8 cellular contexts compared by ENCODE assay signal in genomic region chr1:7975212-7975865, GRCh38. TPM values are rescaled to one million over a fixed set of nuclear protein-coding genes. Genes with fewer than 3 reads are reported as not detected.
DNase-seq lines count a peak whose midpoint lies in the region; ATAC-seq, FAIRE-seq and TF ChIP-seq lines count a peak whose summit lies in the region.

No MANE protein-coding gene starts in this region.

- POLR2A ChIA-PET in CD8-positive, alpha-beta T cell (lab: Charles Lee): interaction anchor here (0.8 kb wide), 1 partner anchor 9 kb away, joined by 3 read pairs; no protein-coding TSS in a partner anchor

- CTCF ChIA-PET in CD8-positive, alpha-beta T cell (lab: Charles Lee): interaction anchor here (0.6 to 1.9 kb wide), 9 partner anchors 9 to 396 kb away, joined by 3 to 6 read pairs (median 4); no protein-coding TSS in a partner anchor

- H3K4me1 Mint-ChIP-seq in CD8-positive, alpha-beta T cell (ENCODE audit: low read depth): peaks cover 6% of the 10 kb centered on the region
- H3K4me1 Mint-ChIP-seq in activated T-cell treated with anti-CD3 and anti-CD28 coated beads, Interleukin-2, amount 50 U/mL, for 4 hours (ENCODE audit: low read depth): peaks cover 2% of the 10 kb centered on the region

- H3K4me3 Mint-ChIP-seq in CD8-positive, alpha-beta T cell: no peak overlapping the region
- no peak overlapping the region for H3K4me3 Mint-ChIP-seq in activated T-cell treated with anti-CD3 and anti-CD28 coated beads, Interleukin-2, amount 50 U/mL, for 4 hours

- peaks cover 66% of the 10 kb centered on the region for H3K36me3 Mint-ChIP-seq in CD8-positive, alpha-beta T cell
- H3K36me3 Mint-ChIP-seq in activated T-cell treated with anti-CD3 and anti-CD28 coated beads, Interleukin-2, amount 50 U/mL, for 4 hours (ENCODE audit: insufficient read depth): peaks cover 22% of the 10 kb centered on the region

- FAIRE-seq in frontal cortex (lab: Jason Lieb, UNC): no peak

- H3K4me1 ChIP-seq in CD8-positive, alpha-beta T cell (ENCODE audit: insufficient read depth, low read length): no peaks in the 10 kb centered on the region
- no peaks in the 10 kb centered on the region for H3K4me1 ChIP-seq in HAP-1

- H3K27ac ChIP-seq in CD8-positive, alpha-beta T cell (ENCODE audit: low read depth, low read length): no peak overlapping the region

- peak in 2 of 7 experiments; percentile 28 to 29 for DNase-seq in CD8-positive, alpha-beta T cell
- DNase-seq in HAP-1 (ENCODE audit: low spot score in 2 of 2) (peak; percentile 75 to 85), NCI-H748 treated with DMSO at 0.1 percent for 48 hours (lab: John Stamatoyannopoulos, UW) (peak; percentile 32), frontal cortex (ENCODE audit: low spot score in 2 of 2) (peak; percentile 34 to 69), omental fat pad (ENCODE audit: low spot score) (peak; percentile 47)
- DNase-seq in activated T-cell treated with anti-CD3 and anti-CD28 coated beads, Interleukin-2, amount 50 U/mL, for 4 hours: no peak

- peak; percentile 51 for ATAC-seq in CD8-positive, alpha-beta T cell
- ATAC-seq in activated T-cell treated with anti-CD3 and anti-CD28 coated beads, Interleukin-2, amount 50 U/mL, for 4 hours: peak; percentile 74 to 89
- ATAC-seq in omental fat pad (ENCODE audit: low FRiP score) (peak; percentile 82), GM21529 (IDR thresholded peaks at IDR 0.05; ENCODE audit: unreplicated experiment) (no peak), HG02588 (IDR thresholded peaks at IDR 0.05; ENCODE audit: unreplicated experiment) (no peak)

- H3K27me3 Mint-ChIP-seq in CD8-positive, alpha-beta T cell (ENCODE audit: low read depth): no peaks in the 10 kb centered on the region
- no peaks in the 10 kb centered on the region for H3K27me3 Mint-ChIP-seq in activated T-cell treated with anti-CD3 and anti-CD28 coated beads, Interleukin-2, amount 50 U/mL, for 4 hours (ENCODE audit: low read depth)

- intact Hi-C loops in CD8-positive, alpha-beta T cell (cut with DNase I, micrococcal nuclease): no loop called here

- no peaks in the 10 kb centered on the region for H3K9me3 ChIP-seq in CD8-positive, alpha-beta T cell (ENCODE audit: low read length)
- H3K9me3 ChIP-seq in HAP-1: no peaks in the 10 kb centered on the region

- in situ Hi-C loops in HAP-1 (cut with MboI; ENCODE audit: low sequenced_read_pairs): no loop called here

- no peaks in the 10 kb centered on the region for H3K9me3 Mint-ChIP-seq in CD8-positive, alpha-beta T cell
- H3K9me3 Mint-ChIP-seq in activated T-cell treated with anti-CD3 and anti-CD28 coated beads, Interleukin-2, amount 50 U/mL, for 4 hours: no peaks in the 10 kb centered on the region

- H3K36me3 ChIP-seq in CD8-positive, alpha-beta T cell (ENCODE audit: insufficient read depth, low read length): peaks cover 25% of the 10 kb centered on the region
- H3K36me3 ChIP-seq in HAP-1 (replicated peaks): peaks cover 70% of the 10 kb centered on the region

- no peaks in the 10 kb centered on the region for H3K27me3 ChIP-seq in CD8-positive, alpha-beta T cell (ENCODE audit: insufficient read depth, low read length)
- no peaks in the 10 kb centered on the region for H3K27me3 ChIP-seq in HAP-1 (ENCODE audit: low read depth)

- H3K27ac Mint-ChIP-seq in CD8-positive, alpha-beta T cell: peak overlapping the region; percentile 64

- H3K4me3 ChIP-seq in CD8-positive, alpha-beta T cell (ENCODE audit: low read depth, low read length): no peak overlapping the region
- H3K4me3 ChIP-seq in HAP-1: no peak overlapping the region

- peak; percentile 46 for TF ChIP-seq CTCF in CD8-positive, alpha-beta T cell (IDR thresholded peaks at IDR 0.05)
- peak in 2 of 3 donors; percentile 11 to 70 for TF ChIP-seq CTCF in omental fat pad (IDR thresholded peaks at IDR 0.05)

RNA-seq across cellular contexts. Expression of gene PARK7, which starts 13.8 kb away (rescaled TPM):
- total RNA-seq in CD8-positive, alpha-beta T cell: 10 to 100 TPM; 67.9 to 70.0 TPM
- 100 to 1,000 TPM; 401 to 466 (median 411) TPM for total RNA-seq in activated T-cell treated with anti-CD3 and anti-CD28 coated beads, Interleukin-2, amount 50 U/mL, for 4 hours
- total RNA-seq in frontal cortex: 160 TPM
- 100 to 1,000 TPM; 151 to 260 (median 216) TPM for total RNA-seq in omental fat pad

RNA-seq across cellular contexts. Expression of gene TNFRSF9, which starts 34.7 kb away (rescaled TPM):
- 1 to 10 TPM; 3.8 to 3.9 TPM for total RNA-seq in CD8-positive, alpha-beta T cell
- 100 to 1,000 TPM; 103 to 119 (median 113) TPM for total RNA-seq in activated T-cell treated with anti-CD3 and anti-CD28 coated beads, Interleukin-2, amount 50 U/mL, for 4 hours
- total RNA-seq in frontal cortex (not detected), omental fat pad (1 to 10 TPM in 1 of 4 donors, under 1 TPM in 3; 0.44 to 1.1 (median 0.63) TPM)

RNA-seq across cellular contexts. Expression of gene ERRFI1, which starts 50.8 kb away (rescaled TPM):
- total RNA-seq in CD8-positive, alpha-beta T cell: 1 to 10 TPM; 4.4 to 4.9 TPM
- total RNA-seq in activated T-cell treated with anti-CD3 and anti-CD28 coated beads, Interleukin-2, amount 50 U/mL, for 4 hours: 1 to 10 TPM; 2.9 to 4.6 (median 3.3) TPM
- total RNA-seq in frontal cortex (20.4 TPM), omental fat pad (100 to 1,000 TPM; 108 to 313 (median 204) TPM)

Comparison
In these comparisons a context has a peak if more than half of its experiments do, and no peak if none do; other contexts are left out.
1. ATAC-seq: peak in CD8-positive, alpha-beta T cell (single experiment), activated T-cell treated with anti-CD3 and anti-CD28 coated beads, Interleukin-2, amount 50 U/mL, for 4 hours (2 of 2) and omental fat pad (single experiment); none in GM21529 (single experiment) and HG02588 (single experiment).
2. RNA of gene TNFRSF9, which starts 34.7 kb away (total RNA-seq): 103 to 119 TPM in activated T-cell treated with anti-CD3 and anti-CD28 coated beads, Interleukin-2, amount 50 U/mL, for 4 hours; 3.8 to 3.9 TPM in CD8-positive, alpha-beta T cell, 0.44 to 1.1 TPM in omental fat pad and not detected in frontal cortex (single experiment); every median in the first group is over 10 times any median in the second.